Comparison of ENCODE assay signal across 1 cellular context in genomic region chr9:35665471-35665818, GRCh38.
TF ChIP-seq lines count a peak whose summit lies in the region.

No MANE protein-coding gene starts in this region.

TF ChIP-seq in SK-N-SH, 30 proteins besides CTCF, POLR2A, EP300 and RAD21 (continued from another document):
- TF ChIP-seq USF2 (IDR thresholded peaks at IDR 0.05; ENCODE audit: borderline replicate concordance, low read depth, low read length) (no peak), FOSL2 (IDR thresholded peaks at IDR 0.05; ENCODE audit: borderline replicate concordance, low read depth) (no peak), USF1 (IDR thresholded peaks at IDR 0.05; ENCODE audit: borderline replicate concordance, low read depth) (no peak), POLR2AphosphoS5 (IDR thresholded peaks at IDR 0.05; ENCODE audit: low read depth, low read length) (no peak), MAX (IDR thresholded peaks at IDR 0.05; ENCODE audit: low read depth) (no peak), TCF12 (IDR thresholded peaks at IDR 0.05) (no peak), ZBTB33 (IDR thresholded peaks at IDR 0.05; ENCODE audit: borderline replicate concordance, low read depth) (no peak), ELF1 (IDR thresholded peaks at IDR 0.05) (no peak), GATA2 (CRISPR knock-in tag; IDR thresholded peaks at IDR 0.05) (no peak), TEAD4 (IDR thresholded peaks at IDR 0.05; ENCODE audit: borderline replicate concordance, insufficient read depth) (no peak), GABPA (IDR thresholded peaks at IDR 0.05; ENCODE audit: low read depth) (no peak), RXRA (IDR thresholded peaks at IDR 0.05; ENCODE audit: borderline replicate concordance, low read depth) (no peak; the same call in 1 of the 2 replicates), CHD2 (IDR thresholded peaks at IDR 0.05; ENCODE audit: low read length, partially characterized antibody) (no peak)
TF ChIP-seq in SK-N-SH: peak in this region for 0.
